Comparison of ENCODE assay signal across 22 cellular contexts in the genomic region with DNA sequence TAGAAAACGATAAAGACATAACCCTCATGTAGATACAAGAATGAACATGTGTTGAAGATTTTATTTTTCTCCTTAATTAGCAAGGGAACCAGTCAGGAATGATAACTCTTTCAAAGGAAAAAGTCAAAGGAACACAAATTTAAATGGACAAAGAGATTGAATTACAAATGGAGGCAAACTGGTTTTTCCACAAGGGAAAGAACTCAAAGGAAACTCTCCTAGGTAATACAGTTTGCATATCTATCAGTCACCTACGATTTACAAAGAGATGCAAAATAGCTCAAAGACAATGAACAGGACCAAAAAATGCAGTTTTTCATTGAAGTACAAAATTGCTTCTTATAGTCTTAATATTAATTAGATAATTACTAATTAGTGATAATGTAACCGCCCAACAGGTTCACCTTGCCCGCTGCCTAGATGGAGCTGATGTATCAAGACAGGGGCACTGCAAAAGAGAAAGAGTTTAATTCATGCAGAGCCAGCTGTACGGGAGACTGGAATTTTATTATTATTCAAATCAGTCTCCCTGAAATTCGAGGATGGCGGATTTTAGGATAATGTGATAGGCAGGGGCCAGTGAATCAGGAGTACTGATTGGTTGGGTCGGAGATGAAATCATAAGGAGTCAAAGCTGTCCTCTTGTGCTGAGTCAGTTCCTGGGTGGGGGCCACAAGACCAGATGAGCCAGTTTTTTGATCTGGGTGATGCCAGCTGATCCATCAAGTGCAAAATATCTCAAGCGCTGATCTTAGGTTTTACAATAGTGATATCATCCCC.
DNase-seq lines count a peak whose midpoint lies in the region; ATAC-seq and TF ChIP-seq lines count a peak whose summit lies in the region.
"Had no signal": no experiment of that assay in that cellular context is flagged by ENCODE, and none has a peak within 500 bp of the region (broad histone marks: within the 10 kb centered on the region; RNA-seq: fewer than 3 reads in every experiment).

No MANE protein-coding gene starts in this region.

- no peak for ATAC-seq in HG02870 (IDR thresholded peaks at IDR 0.05; ENCODE audit: unreplicated experiment)
- ATAC-seq in CD8-positive, alpha-beta T cell: no peak

- H3K27ac Mint-ChIP-seq in CD8-positive, alpha-beta T cell: no peak overlapping the region
- H3K27ac Mint-ChIP-seq: activated naive CD8-positive, alpha-beta T cell treated with anti-CD3 and anti-CD28 coated beads, Interleukin-2, amount 10 ng/mL, durations not matched to agents 7 days and 5 days; CD14-positive monocyte; immature natural killer cell had no signal

- TF ChIP-seq CTCF in CD8-positive, alpha-beta T cell (IDR thresholded peaks at IDR 0.05): no peak

- peak; percentile 2 for DNase-seq in ELR (ENCODE audit: low read depth)
- peak; percentile 97 for DNase-seq in NCI-H526 (lab: John Stamatoyannopoulos, UW)
- peak; percentile 41 for DNase-seq in epithelial cell of prostate (ENCODE audit: low read depth, low spot score)
- DNase-seq in kidney tubule cell (ENCODE audit: low spot score): peak; percentile 5
- no peak for DNase-seq in activated T-cell treated with anti-CD3 and anti-CD28 coated beads for 4 hours
- DNase-seq in CD8-positive, alpha-beta T cell: no peak
- no peak for DNase-seq in cerebellum (ENCODE audit: low spot score)
- DNase-seq: activated CD4-positive, alpha-beta T cell treated with anti-CD3 and anti-CD28 coated beads, Interleukin-2, amount 50 U/mL, for 1 hour; activated CD8-positive, alpha-beta memory T cell treated with anti-CD3 and anti-CD28 coated beads, Interleukin-2, amount 50 U/mL, for 4 hours; activated naive CD8-positive, alpha-beta T cell treated with anti-CD3 and anti-CD28 coated beads, Interleukin-2, amount 10 ng/mL, durations not matched to agents 7 days and 5 days; effector CD8-positive, alpha-beta T cell; glutamatergic neuron; HCEC 1CT; immature natural killer cell; NCI-H187 treated with DMSO at 0.1 percent for 48 hours; sigmoid colon; substantia nigra; T-helper 2 cell had no signal

- H3K27me3 ChIP-seq in CD8-positive, alpha-beta T cell (ENCODE audit: insufficient read depth, low read length): no peaks in the 10 kb centered on the region
- H3K27me3 ChIP-seq: sigmoid colon had no signal

- H3K36me3 ChIP-seq in CD8-positive, alpha-beta T cell (ENCODE audit: insufficient read depth, low read length): no peaks in the 10 kb centered on the region
- H3K36me3 ChIP-seq: sigmoid colon had no signal

- H3K4me1 Mint-ChIP-seq in CD8-positive, alpha-beta T cell (ENCODE audit: low read depth): no peaks in the 10 kb centered on the region
- H3K4me1 Mint-ChIP-seq: activated naive CD8-positive, alpha-beta T cell treated with anti-CD3 and anti-CD28 coated beads, Interleukin-2, amount 10 ng/mL, durations not matched to agents 7 days and 5 days; CD14-positive monocyte; immature natural killer cell; neural crest cell had no signal

- intact Hi-C loops in CD8-positive, alpha-beta T cell (cut with DNase I, micrococcal nuclease): no loop called here

- H3K4me3 ChIP-seq in CD8-positive, alpha-beta T cell (ENCODE audit: low read depth, low read length): no peak overlapping the region
- H3K4me3 ChIP-seq: sigmoid colon had no signal

- peaks cover 10% of the 10 kb centered on the region for H3K9me3 Mint-ChIP-seq in CD8-positive, alpha-beta T cell

- no peak overlapping the region for H3K4me3 Mint-ChIP-seq in CD8-positive, alpha-beta T cell
- H3K4me3 Mint-ChIP-seq: activated naive CD8-positive, alpha-beta T cell treated with anti-CD3 and anti-CD28 coated beads, Interleukin-2, amount 10 ng/mL, durations not matched to agents 7 days and 5 days; CD14-positive monocyte; immature natural killer cell; neural crest cell had no signal

- peak overlapping the region; percentile 46 for H3K27ac ChIP-seq in epithelial cell of prostate
- no peak overlapping the region for H3K27ac ChIP-seq in CD8-positive, alpha-beta T cell (ENCODE audit: low read depth, low read length)
- H3K27ac ChIP-seq: sigmoid colon, VCaP had no signal

- POLR2A ChIA-PET in CD8-positive, alpha-beta T cell (lab: Charles Lee): no interaction called here

- CTCF ChIA-PET in CD8-positive, alpha-beta T cell (lab: Charles Lee): no interaction called here

- peaks cover 2% of the 10 kb centered on the region for H3K36me3 Mint-ChIP-seq in CD8-positive, alpha-beta T cell
- H3K36me3 Mint-ChIP-seq: CD14-positive monocyte had no signal

- peaks cover 5% of the 10 kb centered on the region for H3K9me3 ChIP-seq in CD8-positive, alpha-beta T cell (ENCODE audit: low read length)

- H3K27me3 Mint-ChIP-seq in CD8-positive, alpha-beta T cell (ENCODE audit: low read depth): no peaks in the 10 kb centered on the region
- H3K27me3 Mint-ChIP-seq: activated naive CD8-positive, alpha-beta T cell treated with anti-CD3 and anti-CD28 coated beads, Interleukin-2, amount 10 ng/mL, durations not matched to agents 7 days and 5 days had no signal

- H3K4me1 ChIP-seq in CD8-positive, alpha-beta T cell (ENCODE audit: insufficient read depth, low read length): no peaks in the 10 kb centered on the region
- H3K4me1 ChIP-seq: sigmoid colon had no signal

Comparison
In these comparisons a context has a peak if more than half of its experiments do, and no peak if none do; other contexts are left out.
1. DNase-seq: peak in ELR (single experiment), NCI-H526 (2 of 2), epithelial cell of prostate (single experiment) and kidney tubule cell (single experiment); none in activated T-cell treated with anti-CD3 and anti-CD28 coated beads for 4 hours (single experiment), CD8-positive, alpha-beta T cell (0 of 7) and cerebellum (single experiment).